ENCODE assay signal across 26 cellular contexts in genomic region chr2:28604284-28604843, GRCh38.
"Had no signal": no experiment of that assay in that cellular context is flagged by ENCODE, and none has a peak within 500 bp of the region (broad histone marks: within the 10 kb centered on the region; RNA-seq: fewer than 3 reads in every experiment).

No MANE protein-coding gene starts in this region.

- H3K4me3 ChIP-seq: body of pancreas, gastroesophageal sphincter, mucosa of descending colon, sigmoid colon, smooth muscle cell, testis had no signal

- H3K4me2 ChIP-seq: smooth muscle cell had no signal

- DNase-seq: activated B cell treated with CpG ODN at 0.5 μM for 24 hours; activated CD4-positive, alpha-beta T cell treated with anti-CD3 and anti-CD28 coated beads for 36 hours; activated CD4-positive, alpha-beta T cell treated with anti-CD3 and anti-CD28 coated beads, Interleukin-2, amount 50 U/mL, for 4 hours; activated CD8-positive, alpha-beta memory T cell treated with anti-CD3 and anti-CD28 coated beads for 24 hours; activated CD8-positive, alpha-beta memory T cell treated with anti-CD3 and anti-CD28 coated beads, Interleukin-2, amount 50 U/mL, for 4 hours; activated naive CD4-positive, alpha-beta T cell; activated naive CD8-positive, alpha-beta T cell treated with anti-CD3 and anti-CD28 coated beads, Interleukin-2, amount 10 ng/mL, durations not matched to agents 7 days and 5 days; activated T-cell treated with anti-CD3 and anti-CD28 coated beads, Interleukin-2, amount 50 U/mL, for 24 hours; amniotic stem cell; body of pancreas; effector memory CD8-positive, alpha-beta T cell; head of caudate nucleus; hypothalamus; mesendoderm; mucosa of descending colon; naive B cell; sigmoid colon; stimulated activated CD4-positive, alpha-beta T cell treated with anti-CD3 and anti-CD28 coated beads, Interleukin-2, amount 100 ng/mL, for 48 hours; stimulated activated CD8-positive, alpha-beta memory T cell treated with anti-CD3 and anti-CD28 coated beads, Interleukin-4, amount 100 ng/mL, for 48 hours; stimulated activated naive B cell treated with anti-CD40 and anti-IgM and Interleukin-4, amounts not matched to agents 10 μg/mL and 1 μg/mL and 100 μg/mL, for 72 hours; T1000; testis had no signal

- ATAC-seq: activated CD4-positive, alpha-beta T cell treated with anti-CD3 and anti-CD28 coated beads for 36 hours; activated T-helper 17 cell treated with anti-CD3 and anti-CD28 coated beads, Interleukin-2, amount 50 U/mL, for 72 hours; body of pancreas; effector memory CD8-positive, alpha-beta T cell; esophagus mucosa; gastroesophageal sphincter; mucosa of descending colon; stimulated activated naive B cell treated with anti-CD40 and anti-IgM and Interleukin-4, amounts not matched to agents 10 μg/mL and 1 μg/mL and 100 μg/mL, for 72 hours had no signal

- H3K27me3 ChIP-seq: body of pancreas, gastroesophageal sphincter, sigmoid colon, testis had no signal

- H3K4me1 ChIP-seq: body of pancreas had no signal

- H3K27ac ChIP-seq: body of pancreas, testis had no signal

- H3K36me3 ChIP-seq: gastroesophageal sphincter, sigmoid colon had no signal

- H3K9me3 ChIP-seq: body of pancreas, gastroesophageal sphincter, mucosa of descending colon, sigmoid colon, testis had no signal
